13 cellular contexts compared by ENCODE assay signal in genomic region chr5:138029501-138029900, GRCh38. TPM values are rescaled to one million over a fixed set of nuclear protein-coding genes. Genes with fewer than 3 reads are reported as not detected.
A peak's percentile ranks its signal among the peaks of the same experiment; 100 is the strongest.
DNase-seq lines count a peak whose midpoint lies in the region; ATAC-seq, FAIRE-seq and TF ChIP-seq lines count a peak whose summit lies in the region.
"Had no signal": no experiment of that assay in that cellular context is flagged by ENCODE, and none has a peak within 500 bp of the region (broad histone marks: within the 10 kb centered on the region; RNA-seq: fewer than 3 reads in every experiment).

No MANE protein-coding gene starts in this region.

- POLR2A ChIA-PET in CD8-positive, alpha-beta T cell (lab: Charles Lee) = no interaction called here
- POLR2A ChIA-PET in activated CD4-positive, alpha-beta memory T cell treated with anti-CD3 and anti-CD28 coated beads for 36 hours (lab: Charles Lee) = interaction anchor here (0.6 kb wide), 2 partner anchors 12 to 157 kb away, joined by 3 to 5 read pairs; no protein-coding TSS in a partner anchor

- H3K36me3 Mint-ChIP-seq in CD8-positive, alpha-beta T cell = peaks cover 26% of the 10 kb centered on the region
- no peaks in the 10 kb centered on the region for H3K36me3 Mint-ChIP-seq in activated CD4-positive, alpha-beta memory T cell treated with anti-CD3 and anti-CD28 coated beads for 36 hours
- no peaks in the 10 kb centered on the region for H3K36me3 Mint-ChIP-seq in naive B cell

- H3K27me3 Mint-ChIP-seq in CD8-positive, alpha-beta T cell (ENCODE audit: low read depth) = no peaks in the 10 kb centered on the region
- no peaks in the 10 kb centered on the region for H3K27me3 Mint-ChIP-seq in activated CD4-positive, alpha-beta memory T cell treated with anti-CD3 and anti-CD28 coated beads for 36 hours
- no peaks in the 10 kb centered on the region for H3K27me3 Mint-ChIP-seq in naive B cell

- TF ChIP-seq CTCF in CD8-positive, alpha-beta T cell (IDR thresholded peaks at IDR 0.05) = no peak

- H3K4me1 Mint-ChIP-seq in CD8-positive, alpha-beta T cell (ENCODE audit: low read depth) = peaks cover 79% of the 10 kb centered on the region
- H3K4me1 Mint-ChIP-seq in activated CD4-positive, alpha-beta memory T cell treated with anti-CD3 and anti-CD28 coated beads for 36 hours (ENCODE audit: low read depth) = peaks cover 74% of the 10 kb centered on the region
- H3K4me1 Mint-ChIP-seq in naive B cell = peaks cover 53 to 76% (median 63%) of the 10 kb centered on the region in 3 donors

- H3K27ac ChIP-seq in CD8-positive, alpha-beta T cell (ENCODE audit: low read depth, low read length) = no peak overlapping the region
- H3K27ac ChIP-seq: suprapubic skin had no signal

- H3K4me3 Mint-ChIP-seq in CD8-positive, alpha-beta T cell = peak overlapping the region; percentile 70
- peak overlapping the region; percentile 55 for H3K4me3 Mint-ChIP-seq in activated CD4-positive, alpha-beta memory T cell treated with anti-CD3 and anti-CD28 coated beads for 36 hours
- peak overlapping the region; percentile 57 to 99 (median 76) for H3K4me3 Mint-ChIP-seq in naive B cell

- CTCF ChIA-PET in CD8-positive, alpha-beta T cell (lab: Charles Lee) = interaction anchor here (2.1 kb wide), 1 partner anchor 40 kb away, joined by 5 read pairs; no protein-coding TSS in a partner anchor
- CTCF ChIA-PET in activated CD4-positive, alpha-beta memory T cell treated with anti-CD3 and anti-CD28 coated beads for 36 hours (lab: Charles Lee) = interaction anchor here (1.3 to 1.8 kb wide), 3 partner anchors 38 to 250 kb away, joined by 4 to 7 read pairs (median 4); no protein-coding TSS in a partner anchor

- DNase-seq in CD8-positive, alpha-beta T cell = no peak
- DNase-seq in GM12892 (ENCODE audit: insufficient read length) (no peak), naive B cell (no peak), NCI-H1417 (lab: John Stamatoyannopoulos, UW) (no peak)
- no peak for DNase-seq in activated CD4-positive, alpha-beta memory T cell treated with anti-CD3 and anti-CD28 coated beads for 36 hours
- DNase-seq: activated gamma-delta T cell treated with Interleukin-2 at 50 U/mL for 16 hours, caudate nucleus had no signal

- TF ChIP-seq POLR2A in GM12892 (IDR thresholded peaks at IDR 0.05; ENCODE audit: low read depth, low read length) = no peak

- FAIRE-seq in GM12892 (lab: Jason Lieb, UNC) = peak; percentile 73

- ATAC-seq in CD8-positive, alpha-beta T cell = no peak
- ATAC-seq in naive B cell (ENCODE audit: low read depth in 2 of 2) (no peak), GM21526 (IDR thresholded peaks at IDR 0.05; ENCODE audit: low FRiP score, unreplicated experiment) (no peak), GM18907 (IDR thresholded peaks at IDR 0.05; ENCODE audit: unreplicated experiment) (no peak)
- ATAC-seq: sciatic nerve had no signal

- no peaks in the 10 kb centered on the region for H3K36me3 ChIP-seq in CD8-positive, alpha-beta T cell (ENCODE audit: insufficient read depth, low read length)
- H3K36me3 ChIP-seq: suprapubic skin had no signal

- H3K9me3 Mint-ChIP-seq in CD8-positive, alpha-beta T cell = no peaks in the 10 kb centered on the region
- no peaks in the 10 kb centered on the region for H3K9me3 Mint-ChIP-seq in activated CD4-positive, alpha-beta memory T cell treated with anti-CD3 and anti-CD28 coated beads for 36 hours
- no peaks in the 10 kb centered on the region for H3K9me3 Mint-ChIP-seq in naive B cell
- H3K9me3 Mint-ChIP-seq: nephron had no signal

- no peak overlapping the region for H3K4me3 ChIP-seq in CD8-positive, alpha-beta T cell (ENCODE audit: low read depth, low read length)
- H3K4me3 ChIP-seq: suprapubic skin had no signal

- peaks cover 77% of the 10 kb centered on the region for H3K4me1 ChIP-seq in CD8-positive, alpha-beta T cell (ENCODE audit: insufficient read depth, low read length)

- intact Hi-C loops in CD8-positive, alpha-beta T cell (cut with DNase I, micrococcal nuclease) = no loop called here
- intact Hi-C loops in activated CD4-positive, alpha-beta memory T cell treated with anti-CD3 and anti-CD28 coated beads for 36 hours (cut with micrococcal nuclease) = no loop called here

- no peaks in the 10 kb centered on the region for H3K9me3 ChIP-seq in CD8-positive, alpha-beta T cell (ENCODE audit: low read length)
- H3K9me3 ChIP-seq: suprapubic skin had no signal

- H3K27me3 ChIP-seq in CD8-positive, alpha-beta T cell (ENCODE audit: insufficient read depth, low read length) = no peaks in the 10 kb centered on the region
- H3K27me3 ChIP-seq: suprapubic skin had no signal

- H3K27ac Mint-ChIP-seq in CD8-positive, alpha-beta T cell = peak overlapping the region; percentile 66
- H3K27ac Mint-ChIP-seq in activated CD4-positive, alpha-beta memory T cell treated with anti-CD3 and anti-CD28 coated beads for 36 hours = peak overlapping the region; percentile 57
- H3K27ac Mint-ChIP-seq in naive B cell = peak overlapping the region in 5 of 6 donors; percentile 39 to 99 (median 88)

RNA-seq across cellular contexts. Expression of gene FAM13B, which starts 3.4 kb away (rescaled TPM):
- 10 to 100 TPM; 49.9 to 53.6 TPM for total RNA-seq in CD8-positive, alpha-beta T cell
- polyA plus RNA-seq in GM12892 (2012; ENCODE audit: missing spikeins) = 20.9 TPM
- 10 to 100 TPM; 11.5 to 13.8 TPM for total RNA-seq in activated CD4-positive, alpha-beta memory T cell treated with anti-CD3 and anti-CD28 coated beads for 36 hours
- 10 to 100 TPM; 34.6 to 50.7 (median 41.0) TPM for polyA plus RNA-seq in naive B cell (ENCODE audit: low read depth in 6 of 6)

RNA-seq across cellular contexts. Expression of gene WNT8A, which starts 54.3 kb away (rescaled TPM):
- not detected for total RNA-seq in CD8-positive, alpha-beta T cell
- polyA plus RNA-seq in GM12892 (2012; ENCODE audit: missing spikeins) = not detected
- not detected for total RNA-seq in activated CD4-positive, alpha-beta memory T cell treated with anti-CD3 and anti-CD28 coated beads for 36 hours
- not detected for polyA plus RNA-seq in naive B cell (ENCODE audit: low read depth in 6 of 6)
- total RNA-seq: H4, sciatic nerve, suprapubic skin had no signal
